ENCODE assay signal across 12 cellular contexts in the genomic region with DNA sequence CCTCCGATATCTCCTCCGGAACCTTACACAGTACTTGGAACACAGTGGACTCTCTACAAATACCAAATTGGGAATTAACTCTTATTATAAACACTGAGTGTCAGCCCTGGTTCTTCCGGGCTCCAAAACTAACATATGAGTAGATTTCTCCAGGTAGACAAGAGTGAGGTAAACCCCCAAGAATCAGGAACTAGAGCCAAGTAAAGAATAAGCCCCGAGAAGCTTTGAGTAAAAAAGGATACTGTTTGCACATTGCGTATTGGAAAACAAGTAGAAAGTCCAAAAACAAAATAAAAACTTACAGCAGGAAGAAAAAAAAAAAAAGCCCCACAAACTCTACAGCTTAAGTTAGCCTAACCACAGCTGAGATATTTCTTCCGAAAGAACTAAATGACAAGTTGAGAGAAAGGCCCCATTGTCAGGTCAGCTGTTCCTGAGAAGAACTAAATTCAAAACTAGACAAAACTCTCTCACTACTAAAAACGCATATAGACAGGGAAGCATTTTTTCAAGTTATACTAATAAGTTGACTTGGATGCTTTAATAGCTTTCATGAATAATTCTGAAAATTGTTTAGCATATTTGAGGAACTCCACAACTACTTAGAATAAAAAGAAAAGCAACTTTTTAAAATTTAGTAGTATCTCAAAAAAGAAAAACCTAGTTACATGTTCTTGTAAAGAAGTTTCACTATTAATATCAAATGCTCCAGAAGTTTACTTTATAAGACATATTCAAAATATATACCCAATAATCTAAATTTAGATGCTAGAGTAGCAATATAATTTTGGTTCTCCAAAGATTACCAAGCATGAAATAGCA.
DNase-seq lines count a peak whose midpoint lies in the region; ATAC-seq lines count a peak whose summit lies in the region.
"Had no signal": no experiment of that assay in that cellular context is flagged by ENCODE, and none has a peak within 500 bp of the region (broad histone marks: within the 10 kb centered on the region; RNA-seq: fewer than 3 reads in every experiment).

No MANE protein-coding gene starts in this region.

- H3K9me3 Mint-ChIP-seq in central memory CD8-positive, alpha-beta T cell, result no peaks in the 10 kb centered on the region
- H3K9me3 Mint-ChIP-seq: CD8-positive, alpha-beta T cell had no signal

- H3K4me3 Mint-ChIP-seq in central memory CD8-positive, alpha-beta T cell, result peak overlapping the region; percentile 31
- H3K4me3 Mint-ChIP-seq: CD8-positive, alpha-beta T cell had no signal

- H3K9me3 ChIP-seq in BLaER1, result peaks cover 6% of the 10 kb centered on the region; the same call in 1 of the 2 replicates

- peak overlapping the region; percentile 38; the same call in 1 of the 2 replicates for H3K27ac ChIP-seq in BLaER1
- H3K27ac ChIP-seq: cardiac muscle cell, HL-60 had no signal

- ATAC-seq in GM18909 (IDR thresholded peaks at IDR 0.05; ENCODE audit: poor library complexity, unreplicated experiment) (peak; percentile 32), HG03060 (IDR thresholded peaks at IDR 0.05; ENCODE audit: low read depth, unreplicated experiment) (peak; percentile 34)
- ATAC-seq in central memory CD8-positive, alpha-beta T cell (replicated peaks; ENCODE audit: extremely low read depth, poor library complexity, severe bottlenecking), result no peak
- ATAC-seq: CD8-positive, alpha-beta T cell had no signal

- DNase-seq in central memory CD8-positive, alpha-beta T cell (ENCODE audit: low spot score in 2 of 2), result no peak
- no peak for DNase-seq in activated CD4-positive, CD25-positive, alpha-beta regulatory T cell treated with anti-CD3 and anti-CD28 coated beads, Interleukin-2, amount 50 U/mL, for 72 hours
- no peak for DNase-seq in DMS53 treated with DMSO at 0.1 percent for 48 hours (lab: John Stamatoyannopoulos, UW; ENCODE audit: unreplicated experiment)
- no peak for DNase-seq in islet precursor cell
- DNase-seq in NCI-H2107 (lab: John Stamatoyannopoulos, UW), result no peak
- DNase-seq: CD8-positive, alpha-beta T cell; NCI-H1417 treated with DMSO at 0.1 percent for 48 hours had no signal

- H3K4me1 Mint-ChIP-seq in central memory CD8-positive, alpha-beta T cell, result peaks cover 6% of the 10 kb centered on the region

- H3K4me2 ChIP-seq in BLaER1, result peak overlapping the region; percentile 37

- H3K36me3 Mint-ChIP-seq in central memory CD8-positive, alpha-beta T cell (ENCODE audit: insufficient read depth), result peaks cover 3% of the 10 kb centered on the region
- H3K36me3 Mint-ChIP-seq: CD8-positive, alpha-beta T cell had no signal

- peak overlapping the region; percentile 2 for H3K27ac Mint-ChIP-seq in central memory CD8-positive, alpha-beta T cell (ENCODE audit: low read depth)
- H3K27ac Mint-ChIP-seq: CD8-positive, alpha-beta T cell had no signal

- no peak overlapping the region for H3K4me3 ChIP-seq in BLaER1
- H3K4me3 ChIP-seq: cardiac muscle cell had no signal

- H3K9ac ChIP-seq in BLaER1, result no peak overlapping the region

- peaks cover 38% of the 10 kb centered on the region for H3K27me3 Mint-ChIP-seq in central memory CD8-positive, alpha-beta T cell

- H3K4me1 ChIP-seq in BLaER1, result peaks cover 51% of the 10 kb centered on the region

- no peaks in the 10 kb centered on the region for H4K20me1 ChIP-seq in BLaER1

- peaks cover 32% of the 10 kb centered on the region for H3K27me3 ChIP-seq in BLaER1

- no peaks in the 10 kb centered on the region for H3K36me3 ChIP-seq in BLaER1
- H3K36me3 ChIP-seq: cardiac muscle cell had no signal
